In the genomic region with DNA sequence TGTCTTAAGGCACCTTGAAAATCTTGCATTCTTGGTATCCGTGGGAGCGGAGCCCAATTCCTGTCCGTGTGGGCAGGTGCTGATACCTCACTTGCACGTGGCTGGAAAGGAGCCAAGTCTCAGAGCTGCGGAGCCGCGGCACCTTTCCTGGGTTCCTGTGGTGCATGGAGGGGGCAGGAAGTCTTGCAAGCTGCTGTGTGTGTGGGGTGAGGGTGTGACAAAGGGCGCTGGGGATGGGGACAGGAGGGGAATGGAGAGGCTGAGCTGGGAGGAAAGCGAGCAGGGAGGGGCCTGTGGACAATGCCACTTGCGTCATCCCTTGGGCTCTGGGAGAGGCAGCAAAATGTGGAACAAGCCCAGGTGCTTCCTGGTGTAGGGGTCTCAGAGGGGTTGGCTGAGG, we compare ENCODE assay signal across 8 cellular contexts.
DNase-seq lines count a peak whose midpoint lies in the region; ATAC-seq and TF ChIP-seq lines count a peak whose summit lies in the region.

No MANE protein-coding gene starts in this region.

- no peak for TF ChIP-seq CTCF in gastrocnemius medialis (IDR thresholded peaks at IDR 0.05 in 4 of 5, conservative IDR thresholded peaks at IDR 0.05 in 1 of 5)

- H3K27me3 Mint-ChIP-seq in CD8-positive, alpha-beta memory T cell: peaks cover 11 to 18% of the 10 kb centered on the region in 2 donors

- peak overlapping the region in 1 of 8 donors; percentile 36 for H3K27ac Mint-ChIP-seq in CD8-positive, alpha-beta memory T cell

- TF ChIP-seq POLR2A in gastrocnemius medialis (IDR thresholded peaks at IDR 0.05): no peak

- ATAC-seq in left colon: peak; percentile 83
- no peak for ATAC-seq in gastrocnemius medialis
- no peak for ATAC-seq in HG03521 (IDR thresholded peaks at IDR 0.05; ENCODE audit: unreplicated experiment)

- POLR2A ChIA-PET in CD8-positive, alpha-beta memory T cell (lab: Charles Lee): no interaction called here

- peak in 3 of 5 donors; percentile 44 to 62 (median 49) for DNase-seq in CD8-positive, alpha-beta memory T cell
- DNase-seq in MV-4-11 (lab: John Stamatoyannopoulos, UW) (peak; percentile 13), left colon (peak; percentile 51 to 53), SIG-M5 (lab: John Stamatoyannopoulos, UW) (no peak), gastrocnemius medialis (no peak), LoVo (ENCODE audit: low spot score) (no peak)
- peak; percentile 22 for DNase-seq in activated CD8-positive, alpha-beta memory T cell treated with anti-CD3 and anti-CD28 coated beads, Interleukin-2, amount 50 U/mL, for 4 hours

- H3K4me1 ChIP-seq in CD8-positive, alpha-beta memory T cell (ENCODE audit: insufficient read depth, low read length): peaks cover 16% of the 10 kb centered on the region
- no peaks in the 10 kb centered on the region for H3K4me1 ChIP-seq in gastrocnemius medialis

- peaks cover 13 to 17% (median 14%) of the 10 kb centered on the region in 3 donors for H3K4me1 Mint-ChIP-seq in CD8-positive, alpha-beta memory T cell

- peak overlapping the region in 6 of 7 donors; percentile 19 to 69 (median 50) for H3K4me3 Mint-ChIP-seq in CD8-positive, alpha-beta memory T cell

- H3K27ac ChIP-seq in CD8-positive, alpha-beta memory T cell (ENCODE audit: low read depth, low read length): no peak overlapping the region
- peak overlapping the region in 1 of 4 donors; percentile 46 for H3K27ac ChIP-seq in gastrocnemius medialis

- no peaks in the 10 kb centered on the region for H3K9me3 ChIP-seq in CD8-positive, alpha-beta memory T cell (ENCODE audit: low read length)
- H3K9me3 ChIP-seq in gastrocnemius medialis: no peaks in the 10 kb centered on the region

- intact Hi-C loops in left colon (cut with DNase I, micrococcal nuclease) (no loop called here), gastrocnemius medialis (cut with DNase I; ENCODE audit: low total_unique reads) (no loop called here)

- H3K36me3 Mint-ChIP-seq in CD8-positive, alpha-beta memory T cell: peaks cover 0 to 4% (median 0%) of the 10 kb centered on the region in 3 donors

- in situ Hi-C loops in gastrocnemius medialis (cut with MboI; ENCODE audit: low sequenced_read_pairs in 4 of 4): no loop called here

- H3K9me3 Mint-ChIP-seq in CD8-positive, alpha-beta memory T cell: peaks cover 0 to 8% (median 0%) of the 10 kb centered on the region in 5 donors

- no peak overlapping the region for H3K4me3 ChIP-seq in CD8-positive, alpha-beta memory T cell (ENCODE audit: low read length)
- H3K4me3 ChIP-seq in gastrocnemius medialis: no peak overlapping the region

- H3K27me3 ChIP-seq in CD8-positive, alpha-beta memory T cell (ENCODE audit: insufficient read depth, low read length, poor library complexity, severe bottlenecking): no peaks in the 10 kb centered on the region
- no peaks in the 10 kb centered on the region for H3K27me3 ChIP-seq in gastrocnemius medialis

- H3K36me3 ChIP-seq in CD8-positive, alpha-beta memory T cell (ENCODE audit: insufficient read depth, low read length): no peaks in the 10 kb centered on the region
- H3K36me3 ChIP-seq in gastrocnemius medialis: no peaks in the 10 kb centered on the region

- CTCF ChIA-PET in CD8-positive, alpha-beta memory T cell (lab: Charles Lee): interaction anchor here (0.9 kb wide), 1 partner anchor 115 kb away, joined by 3 read pairs; no protein-coding TSS in a partner anchor

Comparison
In these comparisons a context has a peak if more than half of its experiments do, and no peak if none do; other contexts are left out.
1. DNase-seq: peak in CD8-positive, alpha-beta memory T cell (3 of 5), MV-4-11 (single experiment), activated CD8-positive, alpha-beta memory T cell treated with anti-CD3 and anti-CD28 coated beads, Interleukin-2, amount 50 U/mL, for 4 hours (single experiment) and left colon (2 of 2); none in SIG-M5 (single experiment), gastrocnemius medialis (0 of 2) and LoVo (single experiment).